Comparison of ENCODE assay signal across 8 cellular contexts in genomic region chr16:53130193-53131049, GRCh38.
A peak's percentile ranks its signal among the peaks of the same experiment; 100 is the strongest.
DNase-seq lines count a peak whose midpoint lies in the region; ATAC-seq and TF ChIP-seq lines count a peak whose summit lies in the region.

No MANE protein-coding gene starts in this region.

- peaks cover 50% of the 10 kb centered on the region for H3K79me2 ChIP-seq in osteoblast (ENCODE audit: insufficient read depth, low read length)

- peak; percentile 85 for TF ChIP-seq CTCF in GM10266 (IDR thresholded peaks at IDR 0.05; ENCODE audit: control insufficient read depth, insufficient read depth, low read depth, missing control alignments)
- peak; percentile 8 for TF ChIP-seq CTCF in NB4 (IDR thresholded peaks at IDR 0.05; ENCODE audit: low read depth, low read length)
- TF ChIP-seq CTCF in glutamatergic neuron (IDR thresholded peaks at IDR 0.05; ENCODE audit: partially characterized antibody, unreplicated experiment): peak; percentile 47
- peak; percentile 32 for TF ChIP-seq CTCF in osteoblast (IDR thresholded peaks at IDR 0.05; ENCODE audit: extremely low read depth, low read depth, low read length)
- peak; percentile 47 for TF ChIP-seq CTCF in thoracic aorta (IDR thresholded peaks at IDR 0.05)

- H2AFZ ChIP-seq in osteoblast (ENCODE audit: low read length): peak overlapping the region; percentile 90

- ATAC-seq in HG02588 (IDR thresholded peaks at IDR 0.05; ENCODE audit: unreplicated experiment) (peak; percentile 81), thoracic aorta (ENCODE audit: insufficient number of reproducible peaks, low FRiP score, low read depth) (peak; percentile 93)

- peak overlapping the region; percentile 79 for H3K27ac Mint-ChIP-seq in activated naive CD4-positive, alpha-beta T cell treated with anti-CD3 and anti-CD28 coated beads, Interleukin-2, amount 50 U/mL, for 24 hours
- peak overlapping the region; percentile 87 for H3K27ac Mint-ChIP-seq in glutamatergic neuron (ENCODE audit: unreplicated experiment)

- no peaks in the 10 kb centered on the region for H3K9me3 Mint-ChIP-seq in activated naive CD4-positive, alpha-beta T cell treated with anti-CD3 and anti-CD28 coated beads, Interleukin-2, amount 50 U/mL, for 24 hours
- peaks cover 10% of the 10 kb centered on the region for H3K9me3 Mint-ChIP-seq in glutamatergic neuron (ENCODE audit: unreplicated experiment)

- peak overlapping the region; percentile 66 for H3K4me3 ChIP-seq in NB4 (ENCODE audit: low read depth, low read length)
- H3K4me3 ChIP-seq in osteoblast (ENCODE audit: insufficient read depth, low read length): peak overlapping the region; percentile 86
- peak overlapping the region; percentile 94 for H3K4me3 ChIP-seq in thoracic aorta

- TF ChIP-seq POLR2A in NB4 (IDR thresholded peaks at IDR 0.05; ENCODE audit: extremely low read depth, insufficient read length): no peak

- H3K27ac ChIP-seq in osteoblast (ENCODE audit: low read depth, low read length) (peak overlapping the region; percentile 87), thoracic aorta (peak overlapping the region; percentile 90 to 94)

- H4K20me1 ChIP-seq in osteoblast (ENCODE audit: insufficient read depth, low read length): peaks cover 5% of the 10 kb centered on the region

- peak overlapping the region; percentile 96 for H3K4me2 ChIP-seq in osteoblast (ENCODE audit: insufficient read depth, low read length)

- H3K4me1 Mint-ChIP-seq in activated naive CD4-positive, alpha-beta T cell treated with anti-CD3 and anti-CD28 coated beads, Interleukin-2, amount 50 U/mL, for 24 hours: peaks cover 12% of the 10 kb centered on the region
- peaks cover 10% of the 10 kb centered on the region for H3K4me1 Mint-ChIP-seq in glutamatergic neuron (ENCODE audit: low read depth, unreplicated experiment)

- H3K4me3 Mint-ChIP-seq in activated naive CD4-positive, alpha-beta T cell treated with anti-CD3 and anti-CD28 coated beads, Interleukin-2, amount 50 U/mL, for 24 hours: peak overlapping the region; percentile 76
- peak overlapping the region; percentile 94 for H3K4me3 Mint-ChIP-seq in glutamatergic neuron (ENCODE audit: unreplicated experiment)

- H3K27me3 ChIP-seq in osteoblast (ENCODE audit: insufficient read depth, low read length) (no peaks in the 10 kb centered on the region), thoracic aorta (replicated peaks; ENCODE audit: insufficient read depth) (no peaks in the 10 kb centered on the region)

- H3K27me3 Mint-ChIP-seq in activated naive CD4-positive, alpha-beta T cell treated with anti-CD3 and anti-CD28 coated beads, Interleukin-2, amount 50 U/mL, for 24 hours: no peaks in the 10 kb centered on the region
- no peaks in the 10 kb centered on the region for H3K27me3 Mint-ChIP-seq in glutamatergic neuron (ENCODE audit: unreplicated experiment)

- H3K4me1 ChIP-seq in osteoblast (ENCODE audit: insufficient read depth, low read length) (peaks cover 25% of the 10 kb centered on the region), thoracic aorta (ENCODE audit: control insufficient read depth in 1 of 2, low read depth in 2 of 2) (peaks cover 12 to 39% of the 10 kb centered on the region in 2 donors)

- H3K36me3 ChIP-seq in osteoblast (ENCODE audit: insufficient read depth, low read length) (no peaks in the 10 kb centered on the region), thoracic aorta (no peaks in the 10 kb centered on the region)

- H3K36me3 Mint-ChIP-seq in activated naive CD4-positive, alpha-beta T cell treated with anti-CD3 and anti-CD28 coated beads, Interleukin-2, amount 50 U/mL, for 24 hours: peaks cover 2% of the 10 kb centered on the region
- no peaks in the 10 kb centered on the region for H3K36me3 Mint-ChIP-seq in glutamatergic neuron (ENCODE audit: unreplicated experiment)

- DNase-seq in GM10266 (ENCODE audit: extremely low spot score) (peak; percentile 99), NB4 (ENCODE audit: low read depth) (peak; percentile 98), SK-N-DZ (ENCODE audit: low spot score) (peak; percentile 94), glutamatergic neuron (peak; percentile 97), osteoblast (ENCODE audit: insufficient read length, low spot score, missing footprints) (peak; percentile 100), thoracic aorta (ENCODE audit: low spot score) (peak; percentile 79)

- H3K9me3 ChIP-seq in osteoblast (ENCODE audit: low read depth, low read length) (no peaks in the 10 kb centered on the region), thoracic aorta (no peaks in the 10 kb centered on the region)

Comparison
In these comparisons a context has a peak if more than half of its experiments do, and no peak if none do; other contexts are left out.
1. Peak in every context shown above with its lines: DNase-seq, ATAC-seq, H3K4me3 ChIP-seq and H3K27ac ChIP-seq.
2. CTCF ChIP-seq: peak in every context shown above with its lines; median percentile 85 in GM10266; 47 in glutamatergic neuron; 47 in thoracic aorta; 32 in osteoblast; 8 in NB4.